10 cellular contexts compared by ENCODE assay signal in genomic region chr7:20158684-20159083, GRCh38. TPM values are rescaled to one million over a fixed set of nuclear protein-coding genes. Genes with fewer than 3 reads are reported as not detected.
A peak's percentile ranks its signal among the peaks of the same experiment; 100 is the strongest.
DNase-seq lines count a peak whose midpoint lies in the region; ATAC-seq, FAIRE-seq and TF ChIP-seq lines count a peak whose summit lies in the region.
"Had no signal": no experiment of that assay in that cellular context is flagged by ENCODE, and none has a peak within 500 bp of the region (broad histone marks: within the 10 kb centered on the region; RNA-seq: fewer than 3 reads in every experiment).

No MANE protein-coding gene starts in this region.

- H3K36me3 ChIP-seq in bronchial epithelial cell (ENCODE audit: control insufficient read depth, insufficient read depth, low read length) = no peaks in the 10 kb centered on the region

- DNase-seq in GM12864 (ENCODE audit: low read depth) = no peak
- DNase-seq in bronchial epithelial cell (ENCODE audit: low read depth) = peak; percentile 10
- peak; percentile 42 for DNase-seq in midbrain (lab: John Stamatoyannopoulos, UW)
- no peak for DNase-seq in activated naive CD4-positive, alpha-beta T cell (lab: John Stamatoyannopoulos, UW)
- no peak for DNase-seq in immature natural killer cell
- no peak for DNase-seq in stimulated activated CD4-positive, alpha-beta T cell treated with anti-CD3 and anti-CD28 coated beads, Interleukin-4, amount 100 ng/mL, for 4 hours
- no peak for DNase-seq in D721Med (ENCODE audit: insufficient read length, low spot score)
- DNase-seq: activated T-cell treated with anti-CD3 and anti-CD28 coated beads, Interleukin-2, amount 50 U/mL, for 24 hours had no signal

- peak; percentile 50 for ATAC-seq in HG03442 (IDR thresholded peaks at IDR 0.05; ENCODE audit: unreplicated experiment)

- no peak overlapping the region for H3K27ac Mint-ChIP-seq in immature natural killer cell
- H3K27ac Mint-ChIP-seq: activated T-cell treated with anti-CD3 and anti-CD28 coated beads, Interleukin-2, amount 50 U/mL, for 24 hours had no signal

- H3K27me3 ChIP-seq in bronchial epithelial cell (ENCODE audit: control insufficient read depth, insufficient read depth, low read length) = no peaks in the 10 kb centered on the region

- H3K4me1 Mint-ChIP-seq in immature natural killer cell = no peaks in the 10 kb centered on the region

- no peak for FAIRE-seq in bronchial epithelial cell (lab: Jason Lieb, UNC)
- FAIRE-seq in D721Med (lab: Jason Lieb, UNC) = no peak

- no peaks in the 10 kb centered on the region for H3K27me3 Mint-ChIP-seq in immature natural killer cell (ENCODE audit: low read depth in 3 of 3)
- H3K27me3 Mint-ChIP-seq: activated T-cell treated with anti-CD3 and anti-CD28 coated beads, Interleukin-2, amount 50 U/mL, for 24 hours had no signal

- no peak overlapping the region for H3K4me3 ChIP-seq in GM12864 (ENCODE audit: low read depth, low read length)
- no peak overlapping the region for H3K4me3 ChIP-seq in bronchial epithelial cell (ENCODE audit: low read depth, low read length)

- peaks cover 0 to 3% (median 0%) of the 10 kb centered on the region in 3 donors for H3K36me3 Mint-ChIP-seq in immature natural killer cell

- H3K9me3 Mint-ChIP-seq in immature natural killer cell = peaks cover 0 to 6% (median under 1%) of the 10 kb centered on the region in 6 donors
- H3K9me3 Mint-ChIP-seq: activated T-cell treated with anti-CD3 and anti-CD28 coated beads, Interleukin-2, amount 50 U/mL, for 24 hours had no signal

- TF ChIP-seq CTCF in GM12864 (IDR thresholded peaks at IDR 0.05; ENCODE audit: low read depth, low read length, missing control alignments) = peak; percentile 52
- peak; percentile 21 for TF ChIP-seq CTCF in bronchial epithelial cell (IDR thresholded peaks at IDR 0.05; ENCODE audit: insufficient read depth, low read length, severe bottlenecking)
- no peak for TF ChIP-seq CTCF in D721Med (IDR thresholded peaks at IDR 0.05; ENCODE audit: insufficient read depth, missing control alignments)

- H3K4me3 Mint-ChIP-seq in immature natural killer cell = no peak overlapping the region
- H3K4me3 Mint-ChIP-seq: activated T-cell treated with anti-CD3 and anti-CD28 coated beads, Interleukin-2, amount 50 U/mL, for 24 hours had no signal

RNA-seq across cellular contexts. Expression of gene MACC1, which starts 58.5 kb away (rescaled TPM):
- 15.5 and 19.2 TPM in 2 replicates for total RNA-seq in bronchial epithelial cell
- polyA plus RNA-seq in immature natural killer cell = 1 to 10 TPM in 1 of 3 donors, under 1 TPM in 1, not detected in 1; 0.03 to 1.6 TPM
- total RNA-seq: glomerular endothelial cell had no signal

Comparison
In these comparisons a context has a peak if more than half of its experiments do, and no peak if none do; other contexts are left out.
1. DNase-seq: peak in bronchial epithelial cell (single experiment) and midbrain (single experiment); none in GM12864 (single experiment), activated naive CD4-positive, alpha-beta T cell (0 of 4), immature natural killer cell (0 of 3), stimulated activated CD4-positive, alpha-beta T cell treated with anti-CD3 and anti-CD28 coated beads, Interleukin-4, amount 100 ng/mL, for 4 hours (0 of 2) and D721Med (single experiment).